21 cellular contexts compared by ENCODE assay signal in genomic region chr20:20503788-20504528, GRCh38.
"Had no signal": no experiment of that assay in that cellular context is flagged by ENCODE, and none has a peak within 500 bp of the region (broad histone marks: within the 10 kb centered on the region; RNA-seq: fewer than 3 reads in every experiment).

No MANE protein-coding gene starts in this region.

- H3K27me3 ChIP-seq: heart left ventricle, right atrium auricular region, sigmoid colon, stomach, thyroid gland had no signal

- H3K9me3 ChIP-seq: heart left ventricle, right atrium auricular region, sigmoid colon, stomach, thyroid gland had no signal

- H3K4me3 ChIP-seq: coronary artery, heart left ventricle, right atrium auricular region, sigmoid colon, skin epidermis, stomach, thyroid gland had no signal

- H3K27ac Mint-ChIP-seq: endodermal cell, type B pancreatic cell had no signal

- DNase-seq: effector CD4-positive, alpha-beta T cell; endodermal cell; erythroblast; heart left ventricle; hypothalamus; kidney glomerular epithelial cell; mammary epithelial cell; naive thymus-derived CD4-positive, alpha-beta T cell; posterior cingulate gyrus; sigmoid colon; stimulated activated CD4-positive, alpha-beta T cell treated with anti-CD3 and anti-CD28 coated beads, Interleukin-2, amount 100 ng/mL, for 24 hours; stimulated activated CD4-positive, alpha-beta T cell treated with anti-CD3 and anti-CD28 coated beads, Interleukin-4, amount 100 ng/mL, for 4 hours; stimulated activated naive CD4-positive, alpha-beta T cell; stomach; substantia nigra; thyroid gland had no signal

- H3K27ac ChIP-seq: coronary artery, heart left ventricle, right atrium auricular region, sigmoid colon, skin epidermis, stomach, thyroid gland had no signal

- H3K4me1 ChIP-seq: heart left ventricle, right atrium auricular region had no signal

- H3K4me3 Mint-ChIP-seq: endodermal cell; naive thymus-derived CD4-positive, alpha-beta T cell; neural crest cell; type B pancreatic cell had no signal

- H3K9me3 Mint-ChIP-seq: endodermal cell; naive thymus-derived CD4-positive, alpha-beta T cell; neural crest cell; type B pancreatic cell had no signal

- H3K27me3 Mint-ChIP-seq: naive thymus-derived CD4-positive, alpha-beta T cell; type B pancreatic cell had no signal

- ATAC-seq: heart left ventricle; naive thymus-derived CD4-positive, alpha-beta T cell had no signal
